8 cellular contexts compared by ENCODE assay signal in the genomic region with DNA sequence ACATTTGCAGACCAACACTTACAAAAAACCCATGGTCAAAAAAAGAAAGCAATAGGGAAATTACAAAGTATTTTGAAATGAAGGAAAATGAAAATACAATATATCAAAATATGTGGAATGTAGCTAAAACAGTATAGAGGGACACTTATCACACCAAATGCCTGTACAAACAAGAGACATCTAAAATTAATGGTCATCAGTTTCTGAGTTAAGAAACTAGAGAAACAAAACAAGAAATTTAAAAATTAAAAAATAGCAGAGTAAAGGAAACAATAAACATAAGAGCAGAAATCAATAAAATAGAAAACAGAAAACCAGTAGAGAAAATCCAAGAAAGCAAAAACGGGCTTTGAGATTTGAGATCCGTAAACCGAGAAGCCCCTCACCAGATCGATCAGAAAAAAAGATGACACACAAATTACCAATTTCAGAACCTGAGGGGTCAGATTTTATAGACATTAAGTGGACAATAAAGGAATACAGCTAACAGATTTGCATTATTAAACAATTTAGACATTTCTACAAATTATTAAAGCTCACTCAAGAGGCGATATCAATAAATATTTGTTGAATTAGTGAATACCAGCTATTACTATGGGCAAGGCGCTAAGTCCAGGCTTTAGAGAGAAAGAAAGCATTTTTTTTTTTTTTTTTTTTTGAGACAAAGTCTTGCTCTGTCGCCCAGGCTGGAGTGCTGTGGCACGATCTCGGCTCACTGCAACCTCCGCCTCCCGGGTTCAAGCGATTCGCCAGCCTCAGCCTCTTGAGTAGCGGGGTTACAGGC. TPM values are rescaled to one million over a fixed set of nuclear protein-coding genes. Genes with fewer than 3 reads are reported as not detected.
DNase-seq lines count a peak whose midpoint lies in the region; ATAC-seq and TF ChIP-seq lines count a peak whose summit lies in the region.

No MANE protein-coding gene starts in this region.

- H3K36me3 ChIP-seq in right lobe of liver (peaks cover 0 to 6% (median 0%) of the 10 kb centered on the region in 4 donors), thymus (ENCODE audit: control insufficient read depth, insufficient read depth) (peaks cover 4% of the 10 kb centered on the region)

- DNase-seq in activated CD4-positive, alpha-beta T cell treated with anti-CD3 and anti-CD28 coated beads, Interleukin-2, amount 10 ng/mL, durations not matched to agents 7 days and 5 days, result no peak
- DNase-seq in activated CD4-positive, alpha-beta T cell treated with anti-CD3 and anti-CD28 coated beads for 4 hours, result no peak
- DNase-seq in astrocyte of the spinal cord (ENCODE audit: low read depth, low spot score) (no peak), right lobe of liver (no peak), globus pallidus (ENCODE audit: low spot score) (no peak)

- H3K4me3 ChIP-seq in astrocyte of the spinal cord (ENCODE audit: low read depth, low read length) (peak overlapping the region; percentile 96), right lobe of liver (peak overlapping the region; percentile 45 to 60 (median 51)), thymus (ENCODE audit: low read length) (peak overlapping the region; percentile 60)

- H3K4me1 Mint-ChIP-seq in activated CD4-positive, alpha-beta T cell treated with anti-CD3 and anti-CD28 coated beads, Interleukin-2, amount 10 ng/mL, durations not matched to agents 7 days and 5 days, result peaks cover 23% of the 10 kb centered on the region

- H3K4me1 ChIP-seq in right lobe of liver (peaks cover 0 to 14% (median 4%) of the 10 kb centered on the region in 4 donors), thymus (ENCODE audit: control insufficient read depth, insufficient read depth, low read length) (peaks cover 4% of the 10 kb centered on the region)

- H3K27me3 Mint-ChIP-seq in activated CD4-positive, alpha-beta T cell treated with anti-CD3 and anti-CD28 coated beads, Interleukin-2, amount 10 ng/mL, durations not matched to agents 7 days and 5 days, result peaks cover 5% of the 10 kb centered on the region

- intact Hi-C loops in right lobe of liver (cut with DNase I), result no loop called here

- ATAC-seq in right lobe of liver (no peak), GM21529 (IDR thresholded peaks at IDR 0.05; ENCODE audit: unreplicated experiment) (no peak), HG02678 (IDR thresholded peaks at IDR 0.05; ENCODE audit: unreplicated experiment) (no peak)

- H3K9me3 ChIP-seq in right lobe of liver (no peaks in the 10 kb centered on the region), thymus (ENCODE audit: control insufficient read depth) (no peaks in the 10 kb centered on the region)

- 69% methylated on average over 12 of the region's 14 CpGs for WGBS in right lobe of liver (ENCODE audit: insufficient coverage, low coverage, low lambda C conversion rate, missing lambda C conversion rate)
- 79% methylated on average over 14 of the region's 14 CpGs for WGBS in thymus

- no peaks in the 10 kb centered on the region for H3K27me3 ChIP-seq in right lobe of liver
- H3K27me3 ChIP-seq in thymus (ENCODE audit: control insufficient read depth, insufficient read depth), result no peaks in the 10 kb centered on the region

- peak overlapping the region; percentile 92 for H3K4me3 Mint-ChIP-seq in activated CD4-positive, alpha-beta T cell treated with anti-CD3 and anti-CD28 coated beads, Interleukin-2, amount 10 ng/mL, durations not matched to agents 7 days and 5 days

- H3K27ac Mint-ChIP-seq in activated CD4-positive, alpha-beta T cell treated with anti-CD3 and anti-CD28 coated beads, Interleukin-2, amount 10 ng/mL, durations not matched to agents 7 days and 5 days, result peak overlapping the region; percentile 97

- no peak for TF ChIP-seq CTCF in astrocyte of the spinal cord (IDR thresholded peaks at IDR 0.05; ENCODE audit: low read depth, low read length)
- no peak for TF ChIP-seq CTCF in right lobe of liver (IDR thresholded peaks at IDR 0.05)

- no peak for TF ChIP-seq POLR2A in right lobe of liver (IDR thresholded peaks at IDR 0.05)

- peaks cover 7% of the 10 kb centered on the region for H3K9me3 Mint-ChIP-seq in activated CD4-positive, alpha-beta T cell treated with anti-CD3 and anti-CD28 coated beads, Interleukin-2, amount 10 ng/mL, durations not matched to agents 7 days and 5 days

- POLR2A ChIA-PET in activated CD4-positive, alpha-beta T cell treated with anti-CD3 and anti-CD28 coated beads, Interleukin-2, amount 10 ng/mL, durations not matched to agents 7 days and 5 days (lab: Charles Lee), result no interaction called here

- CTCF ChIA-PET in activated CD4-positive, alpha-beta T cell treated with anti-CD3 and anti-CD28 coated beads, Interleukin-2, amount 10 ng/mL, durations not matched to agents 7 days and 5 days (lab: Charles Lee), result interaction anchor here (0.7 to 1.4 kb wide), 3 partner anchors 21 to 47 kb away, joined by 3 to 4 read pairs (median 3); no protein-coding TSS in a partner anchor

- H3K36me3 Mint-ChIP-seq in activated CD4-positive, alpha-beta T cell treated with anti-CD3 and anti-CD28 coated beads, Interleukin-2, amount 10 ng/mL, durations not matched to agents 7 days and 5 days (ENCODE audit: low read depth), result peaks cover 35% of the 10 kb centered on the region

- H3K27ac ChIP-seq in right lobe of liver (peak overlapping the region; percentile 66 to 81 (median 74)), thymus (ENCODE audit: low read depth) (peak overlapping the region; percentile 96)

- in situ Hi-C loops in astrocyte of the spinal cord (cut with HindIII; ENCODE audit: low sequenced_read_pairs), result no loop called here

RNA-seq across cellular contexts. Expression of gene TENT2, which starts 1.0 kb away (rescaled TPM):
- 10 to 100 TPM; 78.4 to 87.9 TPM for total RNA-seq in activated CD4-positive, alpha-beta T cell treated with anti-CD3 and anti-CD28 coated beads, Interleukin-2, amount 10 ng/mL, durations not matched to agents 7 days and 5 days
- 10 to 100 TPM; 24.2 to 33.2 (median 28.8) TPM for total RNA-seq in right lobe of liver
- 66.8 TPM for polyA plus RNA-seq in thymus
